Comparison of ENCODE assay signal across 1 cellular context in genomic region chr5:150700600-150701377, GRCh38.
TF ChIP-seq lines count a peak whose summit lies in the region.

RBM22 (minus strand) TSS chr5:150701062; CDS start chr5:150700985, 77 bp downstream.

TF ChIP-seq in HepG2, 621 proteins besides CTCF, POLR2A, EP300 and RAD21 (continued from another document and continues in another):
- TF ChIP-seq TIGD3 (CRISPR knock-in tag; IDR thresholded peaks at IDR 0.05; ENCODE audit: borderline replicate concordance) = no peak
- no peak for TF ChIP-seq ZBTB40 (IDR thresholded peaks at IDR 0.05)
- peak; percentile 80 for TF ChIP-seq ZBTB40 (CRISPR knock-in tag; IDR thresholded peaks at IDR 0.05)
- peak; percentile 88 for TF ChIP-seq ZMYM4 (CRISPR knock-in tag; IDR thresholded peaks at IDR 0.05)
- TF ChIP-seq ARNT2 (CRISPR knock-in tag; IDR thresholded peaks at IDR 0.05; ENCODE audit: low read depth) = peak; percentile 76
- peak; percentile 88 for TF ChIP-seq POGZ (CRISPR knock-in tag; IDR thresholded peaks at IDR 0.05)
- TF ChIP-seq ZHX2 (IDR thresholded peaks at IDR 0.05; ENCODE audit: low read depth) = peak; percentile 83
- TF ChIP-seq ZHX2 (CRISPR knock-in tag; IDR thresholded peaks at IDR 0.05; ENCODE audit: borderline replicate concordance) = no peak
- peak; percentile 92; the same call in 1 of the 2 replicates for TF ChIP-seq THAP9 (CRISPR knock-in tag; IDR thresholded peaks at IDR 0.05; ENCODE audit: borderline replicate concordance)
- peak; percentile 80; the same call in 1 of the 2 replicates for TF ChIP-seq KLF15 (CRISPR knock-in tag; IDR thresholded peaks at IDR 0.05; ENCODE audit: borderline replicate concordance)
- no peak for TF ChIP-seq ZBTB7A (CRISPR knock-in tag; IDR thresholded peaks at IDR 0.05)
- TF ChIP-seq CSRNP1 (CRISPR knock-in tag; IDR thresholded peaks at IDR 0.05) = peak; percentile 61; the same call in 1 of the 2 replicates
- peak; percentile 39; the same call in 1 of the 2 replicates for TF ChIP-seq E2F5 (CRISPR knock-in tag; conservative IDR thresholded peaks at IDR 0.05)
- TF ChIP-seq KLF13 (CRISPR knock-in tag; IDR thresholded peaks at IDR 0.05) = no peak
- peak; percentile 83 for TF ChIP-seq U2AF1 (optimal IDR thresholded peaks at IDR 0.05; ENCODE audit: low read depth, low read length)
- no peak for TF ChIP-seq TAF15 (IDR thresholded peaks at IDR 0.05; ENCODE audit: low read depth, low read length, poor library complexity, severe bottlenecking)
- TF ChIP-seq FOXJ3 (CRISPR knock-in tag; IDR thresholded peaks at IDR 0.05; ENCODE audit: borderline replicate concordance) = peak; percentile 67; the same call in 1 of the 2 replicates
- TF ChIP-seq NR2F1 (CRISPR knock-in tag; IDR thresholded peaks at IDR 0.05) = no peak
- TF ChIP-seq ZBTB20 (CRISPR knock-in tag; IDR thresholded peaks at IDR 0.05; ENCODE audit: borderline replicate concordance, low read depth) = no peak
- peak; percentile 51; the same call in 1 of the 2 replicates for TF ChIP-seq ZSCAN21 (CRISPR knock-in tag; IDR thresholded peaks at IDR 0.05; ENCODE audit: borderline replicate concordance)
- peak; percentile 52; the same call in 1 of the 2 replicates for TF ChIP-seq HES4 (CRISPR knock-in tag; IDR thresholded peaks at IDR 0.05; ENCODE audit: borderline replicate concordance)
- TF ChIP-seq TSC22D2 (CRISPR knock-in tag; IDR thresholded peaks at IDR 0.05; ENCODE audit: borderline replicate concordance) = peak; percentile 73; the same call in 1 of the 2 replicates
- peak; percentile 88 to 93 for TF ChIP-seq HMGXB4 (CRISPR knock-in tag; IDR thresholded peaks at IDR 0.05; ENCODE audit: borderline replicate concordance in 1 of 2, low read depth in 1 of 2)
- TF ChIP-seq CREBL2 (CRISPR knock-in tag; IDR thresholded peaks at IDR 0.05; ENCODE audit: borderline replicate concordance) = peak; percentile 52; the same call in 1 of the 2 replicates
- no peak for TF ChIP-seq DPF2 (CRISPR knock-in tag; IDR thresholded peaks at IDR 0.05; ENCODE audit: borderline replicate concordance, low read depth)
- TF ChIP-seq ATRX (CRISPR knock-in tag; IDR thresholded peaks at IDR 0.05; ENCODE audit: borderline replicate concordance) = no peak
- TF ChIP-seq NR0B2 (CRISPR knock-in tag; IDR thresholded peaks at IDR 0.05) = 0 out of 2 replicates have a peak, but pooled peaks have one; percentile 69
